ENCODE assay signal across 1 cellular context in the genomic region with DNA sequence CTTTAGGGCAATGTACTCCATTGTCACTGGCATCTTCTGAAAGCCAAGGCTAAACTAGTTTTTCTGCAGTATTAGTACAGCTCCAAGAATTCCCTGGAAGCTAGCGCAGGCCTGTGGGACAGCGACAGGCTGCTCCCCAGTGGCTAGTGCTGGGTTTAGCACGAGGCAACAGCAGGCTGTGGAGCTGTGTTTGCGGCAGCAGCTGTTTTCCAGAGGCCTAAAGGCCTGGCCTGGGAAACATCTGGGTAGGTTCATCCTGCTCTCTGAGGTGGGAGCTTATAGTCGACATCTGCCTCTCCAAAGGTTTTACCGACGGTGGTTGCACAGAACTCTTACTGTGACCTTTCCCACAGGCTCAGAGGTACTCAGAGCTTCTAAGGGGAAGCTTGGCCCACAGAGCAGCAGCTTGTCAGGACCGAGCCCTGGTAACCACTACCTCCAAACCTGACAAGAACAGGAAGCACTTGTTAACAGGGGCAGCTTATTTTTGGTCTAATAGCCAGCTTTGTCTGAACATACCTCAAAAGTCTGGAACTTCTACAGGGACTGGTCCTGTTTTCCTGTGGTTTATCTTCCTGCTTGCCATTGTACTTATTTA.
TF ChIP-seq lines count a peak whose summit lies in the region.

No MANE protein-coding gene starts in this region.

TF ChIP-seq in endothelial cell of umbilical vein, 7 proteins besides CTCF, POLR2A, EP300 and RAD21:
- TF ChIP-seq FOS (IDR thresholded peaks at IDR 0.05; ENCODE audit: borderline replicate concordance, insufficient read depth, low read length) = no peak
- TF ChIP-seq, protein P1, sequence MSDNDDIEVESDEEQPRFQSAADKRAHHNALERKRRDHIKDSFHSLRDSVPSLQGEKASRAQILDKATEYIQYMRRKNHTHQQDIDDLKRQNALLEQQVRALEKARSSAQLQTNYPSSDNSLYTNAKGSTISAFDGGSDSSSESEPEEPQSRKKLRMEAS (IDR thresholded peaks at IDR 0.05; ENCODE audit: insufficient read depth, insufficient read length) = no peak
- no peak for TF ChIP-seq JUN (IDR thresholded peaks at IDR 0.05; ENCODE audit: borderline replicate concordance, insufficient read depth, insufficient read length, low read depth)
- no peak for TF ChIP-seq POLR2AphosphoS5 (IDR thresholded peaks at IDR 0.05; ENCODE audit: insufficient read depth, low read depth, low read length)
- no peak for TF ChIP-seq EZH2 (IDR thresholded peaks at IDR 0.05; ENCODE audit: borderline replicate concordance, low read depth, low read length, severe bottlenecking)
- no peak for TF ChIP-seq GATA2 (IDR thresholded peaks at IDR 0.05; ENCODE audit: insufficient read depth, insufficient read length, low read depth, low read length)
- TF ChIP-seq MYC (IDR thresholded peaks at IDR 0.05; ENCODE audit: low read depth, low read length) = no peak
